Comparison of ENCODE assay signal across 1 cellular context in the genomic region with DNA sequence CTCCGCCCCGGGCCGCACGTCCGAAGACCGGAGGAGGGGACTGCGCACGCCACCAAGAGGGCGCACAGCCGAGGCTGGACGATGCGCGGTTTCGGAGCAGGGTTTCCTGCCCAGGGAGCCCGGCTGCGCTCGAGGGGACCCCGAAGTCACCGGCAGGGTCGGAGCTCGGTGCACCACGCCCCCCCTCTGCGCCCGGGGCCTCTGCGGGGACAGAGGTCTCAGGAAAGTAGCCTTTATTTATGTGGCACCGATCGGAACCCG.
TF ChIP-seq lines count a peak whose summit lies in the region.

No MANE protein-coding gene starts in this region.

TF ChIP-seq in GM23338, 12 proteins besides CTCF, POLR2A, EP300 and RAD21 (continued from another document):
- TF ChIP-seq, protein P1, sequence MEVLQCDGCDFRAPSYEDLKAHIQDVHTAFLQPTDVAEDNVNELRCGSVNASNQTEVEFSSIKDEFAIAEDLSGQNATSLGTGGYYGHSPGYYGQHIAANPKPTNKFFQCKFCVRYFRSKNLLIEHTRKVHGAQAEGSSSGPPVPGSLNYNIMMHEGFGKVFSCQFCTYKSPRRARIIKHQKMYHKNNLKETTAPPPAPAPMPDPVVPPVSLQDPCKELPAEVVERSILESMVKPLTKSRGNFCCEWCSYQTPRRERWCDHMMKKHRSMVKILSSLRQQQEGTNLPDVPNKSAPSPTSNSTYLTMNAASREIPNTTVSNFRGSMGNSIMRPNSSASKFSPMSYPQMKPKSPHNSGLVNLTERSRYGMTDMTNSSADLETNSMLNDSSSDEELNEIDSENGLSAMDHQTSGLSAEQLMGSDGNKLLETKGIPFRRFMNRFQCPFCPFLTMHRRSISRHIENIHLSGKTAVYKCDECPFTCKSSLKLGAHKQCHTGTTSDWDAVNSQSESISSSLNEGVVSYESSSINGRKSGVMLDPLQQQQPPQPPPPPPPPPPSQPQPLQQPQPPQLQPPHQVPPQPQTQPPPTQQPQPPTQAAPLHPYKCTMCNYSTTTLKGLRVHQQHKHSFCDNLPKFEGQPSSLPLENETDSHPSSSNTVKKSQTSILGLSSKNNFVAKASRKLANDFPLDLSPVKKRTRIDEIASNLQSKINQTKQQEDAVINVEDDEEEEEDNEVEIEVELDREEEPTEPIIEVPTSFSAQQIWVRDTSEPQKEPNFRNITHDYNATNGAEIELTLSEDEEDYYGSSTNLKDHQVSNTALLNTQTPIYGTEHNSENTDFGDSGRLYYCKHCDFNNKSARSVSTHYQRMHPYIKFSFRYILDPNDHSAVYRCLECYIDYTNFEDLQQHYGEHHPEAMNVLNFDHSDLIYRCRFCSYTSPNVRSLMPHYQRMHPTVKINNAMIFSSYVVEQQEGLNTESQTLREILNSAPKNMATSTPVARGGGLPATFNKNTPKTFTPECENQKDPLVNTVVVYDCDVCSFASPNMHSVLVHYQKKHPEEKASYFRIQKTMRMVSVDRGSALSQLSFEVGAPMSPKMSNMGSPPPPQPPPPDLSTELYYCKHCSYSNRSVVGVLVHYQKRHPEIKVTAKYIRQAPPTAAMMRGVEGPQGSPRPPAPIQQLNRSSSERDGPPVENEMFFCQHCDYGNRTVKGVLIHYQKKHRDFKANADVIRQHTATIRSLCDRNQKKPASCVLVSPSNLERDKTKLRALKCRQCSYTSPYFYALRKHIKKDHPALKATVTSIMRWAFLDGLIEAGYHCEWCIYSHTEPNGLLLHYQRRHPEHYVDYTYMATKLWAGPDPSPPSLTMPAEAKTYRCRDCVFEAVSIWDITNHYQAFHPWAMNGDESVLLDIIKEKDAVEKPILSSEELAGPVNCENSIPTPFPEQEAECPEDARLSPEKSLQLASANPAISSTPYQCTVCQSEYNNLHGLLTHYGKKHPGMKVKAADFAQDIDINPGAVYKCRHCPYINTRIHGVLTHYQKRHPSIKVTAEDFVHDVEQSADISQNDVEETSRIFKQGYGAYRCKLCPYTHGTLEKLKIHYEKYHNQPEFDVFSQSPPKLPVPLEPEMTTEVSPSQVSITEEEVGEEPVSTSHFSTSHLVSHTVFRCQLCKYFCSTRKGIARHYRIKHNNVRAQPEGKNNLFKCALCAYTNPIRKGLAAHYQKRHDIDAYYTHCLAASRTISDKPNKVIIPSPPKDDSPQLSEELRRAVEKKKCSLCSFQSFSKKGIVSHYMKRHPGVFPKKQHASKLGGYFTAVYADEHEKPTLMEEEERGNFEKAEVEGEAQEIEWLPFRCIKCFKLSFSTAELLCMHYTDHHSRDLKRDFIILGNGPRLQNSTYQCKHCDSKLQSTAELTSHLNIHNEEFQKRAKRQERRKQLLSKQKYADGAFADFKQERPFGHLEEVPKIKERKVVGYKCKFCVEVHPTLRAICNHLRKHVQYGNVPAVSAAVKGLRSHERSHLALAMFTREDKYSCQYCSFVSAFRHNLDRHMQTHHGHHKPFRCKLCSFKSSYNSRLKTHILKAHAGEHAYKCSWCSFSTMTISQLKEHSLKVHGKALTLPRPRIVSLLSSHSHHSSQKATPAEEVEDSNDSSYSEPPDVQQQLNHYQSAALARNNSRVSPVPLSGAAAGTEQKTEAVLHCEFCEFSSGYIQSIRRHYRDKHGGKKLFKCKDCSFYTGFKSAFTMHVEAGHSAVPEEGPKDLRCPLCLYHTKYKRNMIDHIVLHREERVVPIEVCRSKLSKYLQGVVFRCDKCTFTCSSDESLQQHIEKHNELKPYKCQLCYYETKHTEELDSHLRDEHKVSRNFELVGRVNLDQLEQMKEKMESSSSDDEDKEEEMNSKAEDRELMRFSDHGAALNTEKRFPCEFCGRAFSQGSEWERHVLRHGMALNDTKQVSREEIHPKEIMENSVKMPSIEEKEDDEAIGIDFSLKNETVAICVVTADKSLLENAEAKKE (CRISPR knock-in tag; IDR thresholded peaks at IDR 0.05) = no peak
